ENCODE assay signal across 18 cellular contexts in the genomic region with DNA sequence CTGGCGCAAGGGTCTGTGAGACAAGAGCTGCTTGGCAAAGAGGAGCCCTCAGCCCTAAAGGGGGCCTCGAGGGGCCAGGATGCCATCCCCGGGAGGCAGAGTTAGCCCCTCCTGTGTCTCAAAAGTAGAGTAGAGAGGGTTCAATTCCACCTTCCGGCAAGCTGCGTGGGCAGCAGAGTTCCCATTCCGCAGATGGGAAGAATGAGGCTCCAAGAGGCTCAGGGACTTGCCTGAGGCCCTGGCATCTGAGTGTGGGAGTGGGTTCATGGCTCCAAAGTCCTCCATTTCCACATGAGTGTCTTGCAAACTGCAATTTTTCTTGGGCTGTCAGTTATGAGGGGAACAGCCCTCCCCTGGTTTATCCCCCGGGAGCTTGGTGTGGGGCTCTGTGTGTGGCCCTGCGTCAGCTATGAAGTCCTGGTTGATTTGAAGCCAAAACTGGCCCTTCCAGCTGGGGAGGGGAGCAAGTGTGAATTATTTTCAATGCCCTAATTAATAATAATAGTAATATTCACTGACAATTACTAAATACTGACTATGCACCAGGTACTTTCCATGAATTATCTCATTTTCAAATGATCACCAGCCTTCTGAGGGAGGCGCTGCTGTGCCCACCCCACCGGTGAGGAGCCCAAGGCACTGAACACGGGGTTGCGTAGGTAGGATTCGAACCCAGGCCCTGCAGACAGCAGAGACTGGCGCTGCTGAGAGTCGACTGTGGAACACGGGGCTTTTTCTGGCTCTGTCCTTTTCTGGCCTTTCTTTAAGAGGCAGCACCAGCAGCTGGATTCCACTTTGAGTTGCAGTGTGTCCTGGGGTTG.
"Had no signal": no experiment of that assay in that cellular context is flagged by ENCODE, and none has a peak within 500 bp of the region (broad histone marks: within the 10 kb centered on the region; RNA-seq: fewer than 3 reads in every experiment).

No MANE protein-coding gene starts in this region.

- H3K4me3 ChIP-seq: colonic mucosa, esophagus squamous epithelium, gastroesophageal sphincter, hepatocyte, lung had no signal

- H3K27ac ChIP-seq: colonic mucosa, esophagus squamous epithelium, gastroesophageal sphincter, hepatocyte, parathyroid adenoma had no signal

- H3K27me3 ChIP-seq: colonic mucosa, esophagus squamous epithelium, gastroesophageal sphincter, hepatocyte had no signal

- H3K27ac Mint-ChIP-seq: naive B cell, nephron had no signal

- H3K9ac ChIP-seq: parathyroid adenoma had no signal

- H3K9me3 Mint-ChIP-seq: naive B cell, nephron, type B pancreatic cell had no signal

- H3K36me3 Mint-ChIP-seq: naive B cell, type B pancreatic cell had no signal

- H3K4me3 Mint-ChIP-seq: naive B cell, nephron, type B pancreatic cell had no signal

- FAIRE-seq: small intestine, urothelium cell line had no signal

- H3K4me1 ChIP-seq: colonic mucosa, gastroesophageal sphincter, parathyroid adenoma had no signal

- H3K27me3 Mint-ChIP-seq: type B pancreatic cell had no signal

- DNase-seq: colonic mucosa; dermis blood vessel endothelial cell; esophagus squamous epithelium; foreskin fibroblast; left colon; left ventricle myocardium superior; mesendoderm; naive B cell; stimulated activated CD4-positive, alpha-beta T cell treated with anti-CD3 and anti-CD28 coated beads, Interleukin-2, amount 100 ng/mL, for 48 hours; stimulated activated naive CD4-positive, alpha-beta T cell treated with Interleukin-2 at 50 U/mL for 16 hours had no signal

- H3K4me1 Mint-ChIP-seq: naive B cell, nephron had no signal

- ATAC-seq: gastroesophageal sphincter, left colon, left ventricle myocardium superior had no signal

- H2AFZ ChIP-seq: hepatocyte, parathyroid adenoma had no signal

- H3K4me2 ChIP-seq: hepatocyte had no signal

- H3K79me2 ChIP-seq: hepatocyte, parathyroid adenoma had no signal

- H3K36me3 ChIP-seq: colonic mucosa, esophagus squamous epithelium, gastroesophageal sphincter had no signal

- H3K9me3 ChIP-seq: colonic mucosa, esophagus squamous epithelium, gastroesophageal sphincter had no signal
